ENCODE assay signal across 8 cellular contexts in genomic region chr12:47741340-47741703, GRCh38. TPM values are rescaled to one million over a fixed set of nuclear protein-coding genes. Genes with fewer than 3 reads are reported as not detected.
DNase-seq lines count a peak whose midpoint lies in the region; ATAC-seq and TF ChIP-seq lines count a peak whose summit lies in the region.

No MANE protein-coding gene starts in this region.

- peak overlapping the region; percentile 96 for H3K4me2 ChIP-seq in Karpas-422 (ENCODE audit: low read depth, low read length, poor library complexity, severe bottlenecking)

- H3K4me3 ChIP-seq in Karpas-422 (ENCODE audit: low read length) = peak overlapping the region; percentile 77
- H3K4me3 ChIP-seq in lung = no peak overlapping the region

- H3K9ac ChIP-seq in Karpas-422 (ENCODE audit: low read length) = peak overlapping the region; percentile 91

- 0 to 8% methylated on average over 4 of the region's 4 CpGs for WGBS in lung, 2 donors

- peak; percentile 98 for DNase-seq in DMS53 treated with DMSO at 0.1 percent for 48 hours (lab: John Stamatoyannopoulos, UW; ENCODE audit: unreplicated experiment)
- peak; percentile 93 for DNase-seq in Karpas-422
- DNase-seq in amygdala (lab: John Stamatoyannopoulos, UW) = peak; percentile 56 to 98 (median 90)
- DNase-seq in lung (ENCODE audit: low spot score) = peak; percentile 64
- peak; percentile 30 to 48 for DNase-seq in stimulated activated CD8-positive, alpha-beta memory T cell treated with anti-CD3 and anti-CD28 coated beads, Interleukin-7, amount 100 ng/mL, for 4 hours (ENCODE audit: low read depth in 2 of 2)

- H2AFZ ChIP-seq in Karpas-422 (ENCODE audit: low read length) = no peak overlapping the region

- H3K36me3 ChIP-seq in Karpas-422 (ENCODE audit: insufficient read depth, low read length) = no peaks in the 10 kb centered on the region
- no peaks in the 10 kb centered on the region for H3K36me3 ChIP-seq in lung (ENCODE audit: control insufficient read depth in 2 of 2, insufficient read depth in 2 of 2, low read length in 2 of 2)

- 0 out of 2 replicates have a peak, but pooled peaks cover 8% of the 10 kb centered on the region for H4K20me1 ChIP-seq in Karpas-422 (ENCODE audit: insufficient read depth, low read depth, low read length)

- H3K27ac ChIP-seq in Karpas-422 (ENCODE audit: low read length) (peak overlapping the region; percentile 96), lung (ENCODE audit: low read depth in 1 of 2, low read length in 1 of 2) (peak overlapping the region in 1 of 2 donors; percentile 30)

- TF ChIP-seq CTCF in lung (IDR thresholded peaks at IDR 0.05; ENCODE audit: control extremely low read depth, extremely low read depth) = no peak

- no peaks in the 10 kb centered on the region for H3K9me3 ChIP-seq in Karpas-422 (ENCODE audit: low read length)
- H3K9me3 ChIP-seq in lung (ENCODE audit: control insufficient read depth in 2 of 2, insufficient read depth in 1 of 2, low read length in 1 of 2) = no peaks in the 10 kb centered on the region

- no peaks in the 10 kb centered on the region for H3K9me2 ChIP-seq in Karpas-422 (replicated peaks; ENCODE audit: insufficient read depth, low read length)

- H3K79me2 ChIP-seq in Karpas-422 (ENCODE audit: low read length) = no peaks in the 10 kb centered on the region

- peaks cover 51% of the 10 kb centered on the region for H3K4me1 ChIP-seq in Karpas-422 (ENCODE audit: low read length)
- peaks cover 10 to 17% of the 10 kb centered on the region in 2 donors for H3K4me1 ChIP-seq in lung (ENCODE audit: control insufficient read depth in 2 of 2, insufficient read depth in 2 of 2, low read length in 2 of 2)

- peak; percentile 17 for ATAC-seq in SK-N-SH treated with all-trans-retinoic acid at 6 μM for 48 hours
- no peak for ATAC-seq in lung (ENCODE audit: insufficient read depth, low FRiP score)
- no peak for ATAC-seq in HG03571 (IDR thresholded peaks at IDR 0.05; ENCODE audit: unreplicated experiment)
- no peak for ATAC-seq in GM21576 (IDR thresholded peaks at IDR 0.05; ENCODE audit: unreplicated experiment)

- H3K27me3 ChIP-seq in Karpas-422 (ENCODE audit: low read length) = no peaks in the 10 kb centered on the region
- no peaks in the 10 kb centered on the region for H3K27me3 ChIP-seq in lung (ENCODE audit: control insufficient read depth, insufficient read depth)

TF ChIP-seq in SK-N-SH treated with all-trans-retinoic acid at 6 μM for 48 hours, 23 proteins besides CTCF, POLR2A, EP300 and RAD21:
- TF ChIP-seq BACH2 (CRISPR knock-in tag; IDR thresholded peaks at IDR 0.05; ENCODE audit: borderline replicate concordance) (no peak), ARNTL (CRISPR knock-in tag; IDR thresholded peaks at IDR 0.05; ENCODE audit: borderline replicate concordance, low read depth) (no peak), CREB5 (CRISPR knock-in tag; IDR thresholded peaks at IDR 0.05; ENCODE audit: low read depth) (no peak), TCF4 (CRISPR knock-in tag; IDR thresholded peaks at IDR 0.05; ENCODE audit: borderline replicate concordance) (no peak), ESRRG (CRISPR knock-in tag; IDR thresholded peaks at IDR 0.05) (no peak), CSDC2 (CRISPR knock-in tag; IDR thresholded peaks at IDR 0.05) (no peak), TSHZ2 (CRISPR knock-in tag; IDR thresholded peaks at IDR 0.05) (no peak), ZFP30 (CRISPR knock-in tag; IDR thresholded peaks at IDR 0.05) (no peak), OSR1 (CRISPR knock-in tag; IDR thresholded peaks at IDR 0.05) (no peak), ZNF70 (CRISPR knock-in tag; IDR thresholded peaks at IDR 0.05) (no peak), ZNF8 (CRISPR knock-in tag; IDR thresholded peaks at IDR 0.05) (no peak), ISL1 (CRISPR knock-in tag; IDR thresholded peaks at IDR 0.05) (no peak)

RNA-seq across cellular contexts. Expression of gene ENDOU, which starts 16.0 kb away (rescaled TPM):
- 1.2 and 10.7 TPM in 2 replicates for total RNA-seq in Karpas-422 (2014; rRNA removed; shearing (Covaris generic); ENCODE audit: low replicate concordance)
- total RNA-seq in lung = under 1 TPM in 1 of 2 donors, not detected in 1; 0.31 TPM
- polyA plus RNA-seq in lung = under 1 TPM; 0.07 to 0.45 TPM

RNA-seq across cellular contexts. Expression of gene RAPGEF3, which starts 17.4 kb away (rescaled TPM):
- 4.4 and 11.9 TPM in 2 replicates for total RNA-seq in Karpas-422 (2014; rRNA removed; shearing (Covaris generic); ENCODE audit: low replicate concordance)
- total RNA-seq in lung = 10 to 100 TPM; 11.3 to 26.5 TPM
- 10 to 100 TPM in 1 of 2 donors, 1 to 10 TPM in 1; 8.3 to 40.4 TPM for polyA plus RNA-seq in lung

RNA-seq across cellular contexts. Expression of gene SLC48A1, which starts 31.7 kb away (rescaled TPM):
- total RNA-seq in Karpas-422 (2014; rRNA removed; shearing (Covaris generic); ENCODE audit: low replicate concordance) = 21.5 and 21.9 TPM in 2 replicates
- total RNA-seq in lung = 10 to 100 TPM; 16.9 to 31.3 TPM
- polyA plus RNA-seq in lung = 10 to 100 TPM; 16.8 to 24.5 TPM

RNA-seq across cellular contexts. Expression of gene RPAP3, which starts 35.5 kb away (rescaled TPM):
- total RNA-seq in Karpas-422 (2014; rRNA removed; shearing (Covaris generic); ENCODE audit: low replicate concordance) = 38.2 and 47.2 TPM in 2 replicates
- total RNA-seq in lung = 10 to 100 TPM; 18.9 to 19.9 TPM
- polyA plus RNA-seq in lung = 10 to 100 TPM in 1 of 2 donors, 1 to 10 TPM in 1; 9.5 to 10.8 TPM

Comparison
In these comparisons a context has a peak if more than half of its experiments do, and no peak if none do; other contexts are left out.
1. DNase-seq: peak in every context shown above with its lines; median percentile 98 in DMS53 treated with DMSO at 0.1 percent for 48 hours; 93 in Karpas-422; 90 in amygdala; 64 in lung; 39 in stimulated activated CD8-positive, alpha-beta memory T cell treated with anti-CD3 and anti-CD28 coated beads, Interleukin-7, amount 100 ng/mL, for 4 hours.